1 cellular context compared by ENCODE assay signal in genomic region chr11:95486979-95487378, GRCh38.
TF ChIP-seq lines count a peak whose summit lies in the region.

No MANE protein-coding gene starts in this region.

TF ChIP-seq in GM23338, 12 proteins besides CTCF, POLR2A, EP300 and RAD21 (continued from another document):
- TF ChIP-seq ZNF462 (CRISPR knock-in tag; IDR thresholded peaks at IDR 0.05) (no peak), CREB1 (CRISPR knock-in tag; IDR thresholded peaks at IDR 0.05; ENCODE audit: low read depth) (no peak)
